Comparison of ENCODE assay signal across 8 cellular contexts in the genomic region with DNA sequence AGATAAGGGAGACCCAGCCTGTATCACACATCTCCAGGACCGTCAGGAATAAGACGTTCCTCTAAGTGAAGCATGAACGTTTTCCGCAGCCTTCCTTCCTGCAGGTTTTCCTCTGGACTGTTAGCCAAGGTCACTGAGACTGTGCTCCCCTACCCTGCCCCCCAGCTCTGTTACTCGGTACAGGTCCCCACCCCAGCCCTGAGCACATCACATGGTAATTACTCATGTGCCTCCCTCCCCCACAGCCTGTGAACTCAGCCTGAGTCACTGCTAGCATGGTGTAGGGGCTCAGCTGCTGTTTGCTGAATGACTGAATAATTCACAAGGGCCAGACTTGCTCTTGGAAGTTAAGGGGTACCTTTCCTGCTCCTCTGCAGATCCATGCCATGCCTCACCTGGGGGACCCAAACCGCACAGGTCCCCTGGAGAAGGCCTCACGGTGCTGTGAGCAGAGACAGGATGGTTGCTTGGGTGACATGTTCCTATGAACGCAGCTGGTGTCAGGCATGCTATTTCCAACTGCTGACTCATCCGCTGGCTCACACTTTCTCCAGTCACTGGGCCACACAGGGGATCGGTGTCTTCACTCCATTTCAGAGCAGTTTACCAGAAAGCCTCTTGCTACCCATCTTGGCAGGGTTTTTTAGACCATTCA.
DNase-seq lines count a peak whose midpoint lies in the region; ATAC-seq and TF ChIP-seq lines count a peak whose summit lies in the region.

No MANE protein-coding gene starts in this region.

- peaks cover 66% of the 10 kb centered on the region for H3K4me1 Mint-ChIP-seq in activated naive CD4-positive, alpha-beta T cell treated with anti-CD3 and anti-CD28 coated beads, Interleukin-2, amount 10 ng/mL, durations not matched to agents 7 days and 5 days

- H3K4me3 ChIP-seq in retinal pigment epithelial cell (ENCODE audit: low read length): no peak overlapping the region

- intact Hi-C loops in head of caudate nucleus (cut with DNase I): no loop called here

- H3K9me3 Mint-ChIP-seq in activated naive CD4-positive, alpha-beta T cell treated with anti-CD3 and anti-CD28 coated beads, Interleukin-2, amount 10 ng/mL, durations not matched to agents 7 days and 5 days: no peaks in the 10 kb centered on the region

- peak; percentile 2 for DNase-seq in NCI-H510A treated with DMSO at 0.1 percent for 48 hours (lab: John Stamatoyannopoulos, UW)
- no peak for DNase-seq in NCI-H510A (lab: John Stamatoyannopoulos, UW)
- peak; percentile 97 for DNase-seq in RPMI7951 (ENCODE audit: low read depth)
- peak; percentile 47 for DNase-seq in activated naive CD4-positive, alpha-beta T cell treated with anti-CD3 and anti-CD28 coated beads, Interleukin-2, amount 10 ng/mL, durations not matched to agents 7 days and 5 days
- DNase-seq in head of caudate nucleus: peak; percentile 63 to 96 (median 82)
- DNase-seq in retinal pigment epithelial cell (ENCODE audit: low read depth): peak; percentile 96
- no peak for DNase-seq in NCI-H345 treated with DMSO at 0.1 percent for 48 hours (lab: John Stamatoyannopoulos, UW; ENCODE audit: unreplicated experiment)

- peak overlapping the region; percentile 49 for H3K27ac Mint-ChIP-seq in activated naive CD4-positive, alpha-beta T cell treated with anti-CD3 and anti-CD28 coated beads, Interleukin-2, amount 10 ng/mL, durations not matched to agents 7 days and 5 days

- ATAC-seq in GM18519 (IDR thresholded peaks at IDR 0.05; ENCODE audit: low FRiP score, unreplicated experiment): no peak

- no peak for TF ChIP-seq CTCF in retinal pigment epithelial cell (conservative IDR thresholded peaks at IDR 0.05; ENCODE audit: low read depth, low read length)

- CTCF ChIA-PET in activated naive CD4-positive, alpha-beta T cell treated with anti-CD3 and anti-CD28 coated beads, Interleukin-2, amount 10 ng/mL, durations not matched to agents 7 days and 5 days (lab: Charles Lee): interaction anchor here (1.3 to 2.7 kb wide), 4 partner anchors 10 to 880 kb away, joined by 3 to 13 read pairs (median 8); no protein-coding TSS in a partner anchor

- H3K4me3 Mint-ChIP-seq in activated naive CD4-positive, alpha-beta T cell treated with anti-CD3 and anti-CD28 coated beads, Interleukin-2, amount 10 ng/mL, durations not matched to agents 7 days and 5 days: no peak overlapping the region

- H3K36me3 Mint-ChIP-seq in activated naive CD4-positive, alpha-beta T cell treated with anti-CD3 and anti-CD28 coated beads, Interleukin-2, amount 10 ng/mL, durations not matched to agents 7 days and 5 days: peaks cover 44% of the 10 kb centered on the region

- H3K27me3 Mint-ChIP-seq in activated naive CD4-positive, alpha-beta T cell treated with anti-CD3 and anti-CD28 coated beads, Interleukin-2, amount 10 ng/mL, durations not matched to agents 7 days and 5 days: peaks cover 8% of the 10 kb centered on the region

Comparison
In these comparisons a context has a peak if more than half of its experiments do, and no peak if none do; other contexts are left out.
1. DNase-seq: peak in NCI-H510A treated with DMSO at 0.1 percent for 48 hours (single experiment), RPMI7951 (single experiment), activated naive CD4-positive, alpha-beta T cell treated with anti-CD3 and anti-CD28 coated beads, Interleukin-2, amount 10 ng/mL, durations not matched to agents 7 days and 5 days (single experiment), head of caudate nucleus (42 of 42) and retinal pigment epithelial cell (single experiment); none in NCI-H510A (single experiment) and NCI-H345 treated with DMSO at 0.1 percent for 48 hours (single experiment).